In the genomic region with DNA sequence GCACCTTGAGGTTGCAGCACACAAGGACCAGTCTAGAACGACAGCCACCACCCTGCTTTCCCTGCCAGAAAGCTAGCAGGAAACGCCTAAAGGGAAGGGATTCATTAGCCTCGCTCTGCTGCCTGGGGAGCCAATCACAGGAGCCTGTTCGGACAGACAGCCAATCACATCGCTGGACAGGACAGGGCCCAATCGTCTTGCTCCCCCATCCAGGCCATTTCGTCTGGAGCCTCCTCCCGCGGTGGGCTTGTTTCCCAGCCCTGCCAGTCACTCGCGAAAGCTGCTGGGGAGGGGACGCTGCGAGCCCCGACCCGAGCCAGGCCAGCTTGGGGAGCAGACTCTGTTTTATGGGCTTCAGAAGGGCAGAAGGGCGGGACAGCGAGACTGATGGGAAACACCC, we compare ENCODE assay signal across 9 cellular contexts.
DNase-seq lines count a peak whose midpoint lies in the region; ATAC-seq and TF ChIP-seq lines count a peak whose summit lies in the region.
"Had no signal": no experiment of that assay in that cellular context is flagged by ENCODE, and none has a peak within 500 bp of the region (broad histone marks: within the 10 kb centered on the region; RNA-seq: fewer than 3 reads in every experiment).

No MANE protein-coding gene starts in this region.

- peaks cover 15% of the 10 kb centered on the region for H3K4me1 Mint-ChIP-seq in nephron
- peaks cover 0 to 26% (median 0%) of the 10 kb centered on the region in 7 donors for H3K4me1 Mint-ChIP-seq in naive thymus-derived CD4-positive, alpha-beta T cell
- H3K4me1 Mint-ChIP-seq: activated naive CD4-positive, alpha-beta T cell treated with anti-CD3 and anti-CD28 coated beads, Interleukin-2, amount 50 U/mL, for 24 hours had no signal

- no peaks in the 10 kb centered on the region for H3K36me3 ChIP-seq in Peyer's patch
- H3K36me3 ChIP-seq in naive thymus-derived CD4-positive, alpha-beta T cell (ENCODE audit: control insufficient read depth in 2 of 3, insufficient read depth in 3 of 3, low read length in 3 of 3): no peaks in the 10 kb centered on the region

- TF ChIP-seq CTCF in Peyer's patch (IDR thresholded peaks at IDR 0.05) (no peak), foreskin keratinocyte (conservative IDR thresholded peaks at IDR 0.05) (no peak), nephron (IDR thresholded peaks at IDR 0.05; ENCODE audit: unreplicated experiment in 3 of 3) (no peak)

- POLR2A ChIA-PET in naive thymus-derived CD4-positive, alpha-beta T cell (lab: Charles Lee): no interaction called here

- H3K27ac ChIP-seq in Peyer's patch (no peak overlapping the region), foreskin keratinocyte (no peak overlapping the region)
- no peak overlapping the region for H3K27ac ChIP-seq in naive thymus-derived CD4-positive, alpha-beta T cell (ENCODE audit: low read depth, low read length)

- H3K36me3 Mint-ChIP-seq in nephron (ENCODE audit: low read depth): no peaks in the 10 kb centered on the region
- H3K36me3 Mint-ChIP-seq in naive thymus-derived CD4-positive, alpha-beta T cell: no peaks in the 10 kb centered on the region
- H3K36me3 Mint-ChIP-seq: activated naive CD4-positive, alpha-beta T cell treated with anti-CD3 and anti-CD28 coated beads, Interleukin-2, amount 50 U/mL, for 24 hours had no signal

- ATAC-seq in foreskin keratinocyte (peak; percentile 61), GM18520 (IDR thresholded peaks at IDR 0.05; ENCODE audit: unreplicated experiment) (no peak), HG03039 (IDR thresholded peaks at IDR 0.05; ENCODE audit: unreplicated experiment) (no peak), GM18505 (IDR thresholded peaks at IDR 0.05; ENCODE audit: unreplicated experiment) (no peak)
- no peak for ATAC-seq in naive thymus-derived CD4-positive, alpha-beta T cell

- peak overlapping the region; percentile 67 to 90 (median 70) for H3K27ac Mint-ChIP-seq in nephron
- peak overlapping the region in 1 of 9 donors; percentile 29 for H3K27ac Mint-ChIP-seq in naive thymus-derived CD4-positive, alpha-beta T cell
- H3K27ac Mint-ChIP-seq: activated naive CD4-positive, alpha-beta T cell treated with anti-CD3 and anti-CD28 coated beads, Interleukin-2, amount 50 U/mL, for 24 hours had no signal

- intact Hi-C loops in naive thymus-derived CD4-positive, alpha-beta T cell (cut with micrococcal nuclease): no loop called here

- CTCF ChIA-PET in naive thymus-derived CD4-positive, alpha-beta T cell (lab: Charles Lee): no interaction called here

- no peaks in the 10 kb centered on the region for H3K9me3 Mint-ChIP-seq in nephron
- H3K9me3 Mint-ChIP-seq in naive thymus-derived CD4-positive, alpha-beta T cell: peaks cover 0 to 2% (median 0%) of the 10 kb centered on the region in 11 donors
- H3K9me3 Mint-ChIP-seq: activated naive CD4-positive, alpha-beta T cell treated with anti-CD3 and anti-CD28 coated beads, Interleukin-2, amount 50 U/mL, for 24 hours had no signal

- H3K27me3 ChIP-seq in Peyer's patch (no peaks in the 10 kb centered on the region), foreskin keratinocyte (no peaks in the 10 kb centered on the region)
- no peaks in the 10 kb centered on the region for H3K27me3 ChIP-seq in naive thymus-derived CD4-positive, alpha-beta T cell (ENCODE audit: control insufficient read depth in 2 of 2, insufficient read depth in 2 of 2, low read length in 2 of 2)

- H3K4me3 ChIP-seq in Peyer's patch: peak overlapping the region in 2 of 4 donors; percentile 17 to 46
- H3K4me3 ChIP-seq in naive thymus-derived CD4-positive, alpha-beta T cell (ENCODE audit: low read length): no peak overlapping the region

- DNase-seq in H4 (ENCODE audit: low spot score): peak; percentile 85
- peak in 2 of 3 donors; percentile 16 to 73 for DNase-seq in Peyer's patch
- DNase-seq in foreskin keratinocyte: peak in 1 of 2 donors; percentile 4
- DNase-seq in naive thymus-derived CD4-positive, alpha-beta T cell: no peak

- no peaks in the 10 kb centered on the region for H3K9me3 ChIP-seq in Peyer's patch
- H3K9me3 ChIP-seq in naive thymus-derived CD4-positive, alpha-beta T cell (ENCODE audit: control insufficient read depth in 2 of 3, low read length in 3 of 3): no peaks in the 10 kb centered on the region

- no peak for TF ChIP-seq POLR2A in Peyer's patch (IDR thresholded peaks at IDR 0.05)
- TF ChIP-seq POLR2A in GM18505 (IDR thresholded peaks at IDR 0.05; ENCODE audit: borderline replicate concordance, extremely low read depth, insufficient read depth, insufficient read length): no peak

- H3K4me1 ChIP-seq in Peyer's patch: no peaks in the 10 kb centered on the region
- no peaks in the 10 kb centered on the region for H3K4me1 ChIP-seq in foreskin keratinocyte
- H3K4me1 ChIP-seq in naive thymus-derived CD4-positive, alpha-beta T cell (ENCODE audit: control insufficient read depth in 2 of 2, insufficient read depth in 2 of 2, low read length in 2 of 2): peaks cover 0 to 3% of the 10 kb centered on the region in 2 donors

- H3K27me3 Mint-ChIP-seq in nephron (ENCODE audit: low read depth): peaks cover 17% of the 10 kb centered on the region
- peaks cover 0 to 3% (median 0%) of the 10 kb centered on the region in 5 donors for H3K27me3 Mint-ChIP-seq in naive thymus-derived CD4-positive, alpha-beta T cell
- H3K27me3 Mint-ChIP-seq: activated naive CD4-positive, alpha-beta T cell treated with anti-CD3 and anti-CD28 coated beads, Interleukin-2, amount 50 U/mL, for 24 hours had no signal

- peak overlapping the region; percentile 86 to 89 (median 87) for H3K4me3 Mint-ChIP-seq in nephron
- no peak overlapping the region for H3K4me3 Mint-ChIP-seq in naive thymus-derived CD4-positive, alpha-beta T cell
- H3K4me3 Mint-ChIP-seq: activated naive CD4-positive, alpha-beta T cell treated with anti-CD3 and anti-CD28 coated beads, Interleukin-2, amount 50 U/mL, for 24 hours had no signal

Comparison
In these comparisons a context has a peak if more than half of its experiments do, and no peak if none do; other contexts are left out.
1. DNase-seq: peak in H4 (single experiment) and Peyer's patch (2 of 3); none in naive thymus-derived CD4-positive, alpha-beta T cell (0 of 9).
2. H3K4me3 Mint-ChIP-seq: peak in nephron (3 of 3); none in naive thymus-derived CD4-positive, alpha-beta T cell (0 of 10).